ENCODE assay signal across 29 cellular contexts in the genomic region with DNA sequence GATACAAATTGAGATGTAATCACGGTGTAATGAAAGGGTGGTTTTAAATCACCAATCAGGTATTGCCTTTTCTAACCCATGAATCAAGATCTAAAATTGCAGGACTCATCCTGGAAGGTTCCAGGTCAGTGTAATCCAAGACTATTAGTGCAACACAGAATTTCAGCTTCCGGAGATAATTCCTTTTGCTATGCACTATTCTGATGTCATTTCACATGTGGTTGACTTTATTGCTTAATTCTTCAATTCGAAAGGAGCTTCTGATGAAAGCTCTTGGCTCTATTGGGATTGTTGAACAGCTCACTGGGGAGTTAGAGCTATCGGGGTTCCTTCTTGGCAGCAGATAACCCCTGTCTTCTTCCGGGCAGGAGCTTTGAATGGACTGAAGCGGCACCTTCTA.
"Had no signal": no experiment of that assay in that cellular context is flagged by ENCODE, and none has a peak within 500 bp of the region (broad histone marks: within the 10 kb centered on the region; RNA-seq: fewer than 3 reads in every experiment).

No MANE protein-coding gene starts in this region.

- H3K9me3 ChIP-seq: breast epithelium, colonic mucosa, gastrocnemius medialis, left ventricle myocardium inferior, right lobe of liver, testis, transverse colon had no signal

- DNase-seq: activated CD4-positive, alpha-beta memory T cell treated with anti-CD3 and anti-CD28 coated beads for 36 hours; activated CD4-positive, alpha-beta T cell treated with anti-CD3 and anti-CD28 coated beads, Interleukin-2, amount 10 ng/mL, durations not matched to agents 24 days and 14 days; activated CD8-positive, alpha-beta memory T cell treated with anti-CD3 and anti-CD28 coated beads, Interleukin-2, amount 50 U/mL, for 4 hours; activated effector memory CD4-positive, alpha-beta T cell treated with anti-CD3 and anti-CD28 coated beads, Interleukin-2, amount 50 U/mL, for 16 hours; activated naive CD4-positive, alpha-beta T cell treated with anti-CD3 and anti-CD28 coated beads for 36 hours; activated naive CD8-positive, alpha-beta T cell treated with anti-CD3 and anti-CD28 coated beads, Interleukin-2, amount 10 ng/mL, durations not matched to agents 7 days and 5 days; activated T-cell treated with anti-CD3 and anti-CD28 coated beads, Interleukin-2, amount 50 U/mL, for 1 hour; amygdala; colonic mucosa; effector CD8-positive, alpha-beta T cell; gastrocnemius medialis; glutamatergic neuron; islet precursor cell; left ventricle myocardium inferior; mesendoderm; natural killer cell; posterior cingulate gyrus; right lobe of liver; stimulated activated CD4-positive, alpha-beta T cell treated with anti-CD3 and anti-CD28 coated beads, Interleukin-12 subunit alpha, Interleukin-12 subunit beta, amount 100 ng/mL, for 4 hours; stimulated activated CD4-positive, alpha-beta T cell treated with anti-CD3 and anti-CD28 coated beads, Interleukin-4, amount 100 ng/mL, for 1 hour; stimulated activated naive CD8-positive, alpha-beta T cell treated with anti-CD3 and anti-CD28 coated beads, Interleukin-15, Interleukin-2, amounts not matched to agents 100 U/mL and 50 U/mL, for 24 hours; testis; transverse colon had no signal

- H3K4me1 ChIP-seq: breast epithelium, colonic mucosa, gastrocnemius medialis, left ventricle myocardium inferior, right lobe of liver, testis, transverse colon had no signal

- H3K36me3 Mint-ChIP-seq: activated CD4-positive, alpha-beta memory T cell treated with anti-CD3 and anti-CD28 coated beads for 36 hours; activated naive CD8-positive, alpha-beta T cell treated with anti-CD3 and anti-CD28 coated beads, Interleukin-2, amount 10 ng/mL, durations not matched to agents 7 days and 5 days; natural killer cell had no signal

- ATAC-seq: activated CD4-positive, CD25-positive, alpha-beta regulatory T cell treated with anti-CD3 and anti-CD28 coated beads, Interleukin-2, amount 50 U/mL, for 24 hours; gastrocnemius medialis; natural killer cell; right lobe of liver; stimulated activated naive CD8-positive, alpha-beta T cell treated with anti-CD3 and anti-CD28 coated beads, Interleukin-15, Interleukin-2, amounts not matched to agents 100 U/mL and 50 U/mL, for 24 hours had no signal

- H3K36me3 ChIP-seq: breast epithelium, colonic mucosa, gastrocnemius medialis, transverse colon had no signal

- H3K4me3 Mint-ChIP-seq: activated CD4-positive, alpha-beta memory T cell treated with anti-CD3 and anti-CD28 coated beads for 36 hours; activated CD4-positive, alpha-beta T cell treated with anti-CD3 and anti-CD28 coated beads, Interleukin-2, amount 10 ng/mL, durations not matched to agents 24 days and 14 days; activated naive CD4-positive, alpha-beta T cell treated with anti-CD3 and anti-CD28 coated beads for 36 hours; activated naive CD8-positive, alpha-beta T cell treated with anti-CD3 and anti-CD28 coated beads, Interleukin-2, amount 10 ng/mL, durations not matched to agents 7 days and 5 days; activated T-helper 1 cell treated with anti-CD3 and anti-CD28 coated beads, Interleukin-12 subunit alpha, Interleukin-12 subunit beta, Interleukin-2, Interleukin-4 antibody, amounts not matched to agents 30 ng/mL and 10 ng/mL and 1 ng/mL, durations not matched to agents 14 hours and 24 hours and 36 hours; natural killer cell had no signal

- H3K4me1 Mint-ChIP-seq: activated CD4-positive, alpha-beta T cell treated with anti-CD3 and anti-CD28 coated beads, Interleukin-2, amount 10 ng/mL, durations not matched to agents 24 days and 14 days; activated naive CD8-positive, alpha-beta T cell treated with anti-CD3 and anti-CD28 coated beads, Interleukin-2, amount 10 ng/mL, durations not matched to agents 7 days and 5 days had no signal

- H3K27ac ChIP-seq: breast epithelium, colonic mucosa, gastrocnemius medialis, left ventricle myocardium inferior, right lobe of liver, skin epidermis, testis, transverse colon, VCaP had no signal

- H3K27ac Mint-ChIP-seq: activated CD4-positive, alpha-beta memory T cell treated with anti-CD3 and anti-CD28 coated beads for 36 hours; activated CD4-positive, alpha-beta T cell treated with anti-CD3 and anti-CD28 coated beads, Interleukin-2, amount 10 ng/mL, durations not matched to agents 24 days and 14 days; activated naive CD4-positive, alpha-beta T cell treated with anti-CD3 and anti-CD28 coated beads for 36 hours; activated naive CD8-positive, alpha-beta T cell treated with anti-CD3 and anti-CD28 coated beads, Interleukin-2, amount 10 ng/mL, durations not matched to agents 7 days and 5 days; activated T-helper 1 cell treated with anti-CD3 and anti-CD28 coated beads, Interleukin-12 subunit alpha, Interleukin-12 subunit beta, Interleukin-2, Interleukin-4 antibody, amounts not matched to agents 30 ng/mL and 10 ng/mL and 1 ng/mL, durations not matched to agents 14 hours and 24 hours and 36 hours; natural killer cell had no signal

- H3K4me3 ChIP-seq: breast epithelium, colonic mucosa, gastrocnemius medialis, left ventricle myocardium inferior, lung, right lobe of liver, skin epidermis, testis, transverse colon had no signal

- H3K9me3 Mint-ChIP-seq: activated CD4-positive, alpha-beta memory T cell treated with anti-CD3 and anti-CD28 coated beads for 36 hours; activated CD4-positive, alpha-beta T cell treated with anti-CD3 and anti-CD28 coated beads, Interleukin-2, amount 10 ng/mL, durations not matched to agents 24 days and 14 days; activated naive CD4-positive, alpha-beta T cell treated with anti-CD3 and anti-CD28 coated beads for 36 hours; activated naive CD8-positive, alpha-beta T cell treated with anti-CD3 and anti-CD28 coated beads, Interleukin-2, amount 10 ng/mL, durations not matched to agents 7 days and 5 days; activated T-helper 1 cell treated with anti-CD3 and anti-CD28 coated beads, Interleukin-12 subunit alpha, Interleukin-12 subunit beta, Interleukin-2, Interleukin-4 antibody, amounts not matched to agents 30 ng/mL and 10 ng/mL and 1 ng/mL, durations not matched to agents 14 hours and 24 hours and 36 hours; natural killer cell had no signal

- H3K27me3 ChIP-seq: breast epithelium, colonic mucosa, gastrocnemius medialis, right lobe of liver, testis, transverse colon had no signal
